In genomic region chr6:30213999-30214982, GRCh38 we compare ENCODE assay signal across 1 cellular context.
TF ChIP-seq lines count a peak whose summit lies in the region.

No MANE protein-coding gene starts in this region.

TF ChIP-seq in IMR-90, 13 proteins besides CTCF, POLR2A, EP300 and RAD21:
- TF ChIP-seq USF2 (IDR thresholded peaks at IDR 0.05; ENCODE audit: low read depth, low read length) (no peak), ELK1 (IDR thresholded peaks at IDR 0.05; ENCODE audit: borderline replicate concordance, low read depth, low read length) (no peak), MAZ (IDR thresholded peaks at IDR 0.05; ENCODE audit: borderline replicate concordance, low read depth, low read length) (peak; percentile 23; the same call in 1 of the 2 replicates), MAFK (IDR thresholded peaks at IDR 0.05; ENCODE audit: low read depth, low read length) (no peak), SMC3 (IDR thresholded peaks at IDR 0.05; ENCODE audit: low read depth, low read length) (no peak), RFX5 (IDR thresholded peaks at IDR 0.05; ENCODE audit: low read depth, low read length) (no peak), CHD1 (IDR thresholded peaks at IDR 0.05; ENCODE audit: low read depth, low read length) (no peak), BHLHE40 (IDR thresholded peaks at IDR 0.05; ENCODE audit: low read depth, low read length) (peak; percentile 63), RCOR1 (IDR thresholded peaks at IDR 0.05; ENCODE audit: insufficient replicate concordance, low read length) (no peak), CEBPB (IDR thresholded peaks at IDR 0.05; ENCODE audit: low read depth, low read length) (no peak), NFE2L2 (IDR thresholded peaks at IDR 0.05; ENCODE audit: low read depth, low read length) (no peak), MXI1 (IDR thresholded peaks at IDR 0.05; ENCODE audit: borderline replicate concordance, low read depth, low read length) (0 out of 2 replicates have a peak, but pooled peaks have one; percentile 29), FOS (IDR thresholded peaks at IDR 0.05; ENCODE audit: low read depth, low read length) (no peak)
TF ChIP-seq in IMR-90: peak in this region for 3.
